Comparison of ENCODE assay signal across 8 cellular contexts in genomic region chr15:44713006-44713966, GRCh38. TPM values are rescaled to one million over a fixed set of nuclear protein-coding genes. Genes with fewer than 3 reads are reported as not detected.
DNase-seq lines count a peak whose midpoint lies in the region; ATAC-seq and TF ChIP-seq lines count a peak whose summit lies in the region.

No MANE protein-coding gene starts in this region.

- H3K4me1 Mint-ChIP-seq in activated T-helper 2 cell treated with anti-CD3 and anti-CD28 coated beads, Interferon-gamma antibody, Interleukin-2, Interleukin-4, amounts not matched to agents 10 μg/mL and 5 μg/mL and 100 μg/mL, durations not matched to agents 14 hours and 24 hours and 36 hours (ENCODE audit: low read depth), result peaks cover 58% of the 10 kb centered on the region

- H3K4me1 ChIP-seq in MM.1S (ENCODE audit: low read length) (peaks cover 56% of the 10 kb centered on the region), thyroid gland (peaks cover 0 to 17% of the 10 kb centered on the region in 2 donors)

- H3K27me3 ChIP-seq in MM.1S (replicated peaks; ENCODE audit: insufficient read depth, low read length) (no peaks in the 10 kb centered on the region), thyroid gland (no peaks in the 10 kb centered on the region)

- no peak for ATAC-seq in omental fat pad (ENCODE audit: low FRiP score)

- H3K9me3 ChIP-seq in MM.1S (replicated peaks; ENCODE audit: insufficient read depth, low read length) (no peaks in the 10 kb centered on the region), thyroid gland (no peaks in the 10 kb centered on the region)

- DNase-seq in DMS53 (lab: John Stamatoyannopoulos, UW) (peak; percentile 58), DMS53 treated with DMSO at 0.1 percent for 48 hours (lab: John Stamatoyannopoulos, UW; ENCODE audit: unreplicated experiment) (no peak), MM.1S (peak; percentile 18), kidney tubule cell (ENCODE audit: low spot score) (peak; percentile 44), thyroid gland (no peak), omental fat pad (ENCODE audit: low spot score) (no peak), cerebellar nuclear complex (lab: John Stamatoyannopoulos, UW) (no peak)
- peak; percentile 8 for DNase-seq in activated T-helper 2 cell treated with anti-CD3 and anti-CD28 coated beads, Interferon-gamma antibody, Interleukin-2, Interleukin-4, amounts not matched to agents 10 μg/mL and 5 μg/mL and 100 μg/mL, durations not matched to agents 14 hours and 24 hours and 36 hours (ENCODE audit: low spot score)

- peak overlapping the region; percentile 97; the same call in 1 of the 2 replicates for H3K27ac ChIP-seq in MM.1S (ENCODE audit: low read length)
- H3K27ac ChIP-seq in thyroid gland, result peak overlapping the region; percentile 98 to 100 (median 99)

- TF ChIP-seq CTCF in MM.1S (IDR thresholded peaks at IDR 0.05; ENCODE audit: low read length), result peak; percentile 41
- TF ChIP-seq CTCF in thyroid gland (IDR thresholded peaks at IDR 0.05), result peak in 3 of 6 experiments; percentile 6 to 35 (median 9)
- no peak for TF ChIP-seq CTCF in omental fat pad (IDR thresholded peaks at IDR 0.05)

- intact Hi-C loops in activated T-helper 2 cell treated with anti-CD3 and anti-CD28 coated beads, Interferon-gamma antibody, Interleukin-2, Interleukin-4, amounts not matched to agents 10 μg/mL and 5 μg/mL and 100 μg/mL, durations not matched to agents 14 hours and 24 hours and 36 hours (cut with micrococcal nuclease), result loop anchor here (2.0 to 5.0 kb wide), 2 partner anchors 24 to 176 kb away; partner anchors contain the start of genes EIF3J and TRIM69
- intact Hi-C loops in thyroid gland (cut with DNase I), result no loop called here

- H3K27ac Mint-ChIP-seq in activated T-helper 2 cell treated with anti-CD3 and anti-CD28 coated beads, Interferon-gamma antibody, Interleukin-2, Interleukin-4, amounts not matched to agents 10 μg/mL and 5 μg/mL and 100 μg/mL, durations not matched to agents 14 hours and 24 hours and 36 hours, result peak overlapping the region; percentile 99

- H3K79me2 ChIP-seq in MM.1S (ENCODE audit: low read length), result peaks cover 60% of the 10 kb centered on the region

- 65 to 77% methylated on average over 5 of the region's 5 CpGs for WGBS in thyroid gland, 2 donors

- no peaks in the 10 kb centered on the region for H3K9me3 Mint-ChIP-seq in activated T-helper 2 cell treated with anti-CD3 and anti-CD28 coated beads, Interferon-gamma antibody, Interleukin-2, Interleukin-4, amounts not matched to agents 10 μg/mL and 5 μg/mL and 100 μg/mL, durations not matched to agents 14 hours and 24 hours and 36 hours

- peak overlapping the region; percentile 98 for H3K4me3 Mint-ChIP-seq in activated T-helper 2 cell treated with anti-CD3 and anti-CD28 coated beads, Interferon-gamma antibody, Interleukin-2, Interleukin-4, amounts not matched to agents 10 μg/mL and 5 μg/mL and 100 μg/mL, durations not matched to agents 14 hours and 24 hours and 36 hours (ENCODE audit: low read depth)

- H3K4me2 ChIP-seq in MM.1S (ENCODE audit: low read depth, low read length), result peak overlapping the region; percentile 75

- no peaks in the 10 kb centered on the region for H3K27me3 Mint-ChIP-seq in activated T-helper 2 cell treated with anti-CD3 and anti-CD28 coated beads, Interferon-gamma antibody, Interleukin-2, Interleukin-4, amounts not matched to agents 10 μg/mL and 5 μg/mL and 100 μg/mL, durations not matched to agents 14 hours and 24 hours and 36 hours (ENCODE audit: low read depth)

- TF ChIP-seq POLR2A in thyroid gland (IDR thresholded peaks at IDR 0.05), result no peak

- H3K36me3 ChIP-seq in MM.1S (replicated peaks; ENCODE audit: insufficient read depth, low read length) (peaks cover 32% of the 10 kb centered on the region), thyroid gland (peaks cover 29 to 32% of the 10 kb centered on the region in 2 donors)

- peaks cover 44% of the 10 kb centered on the region for H4K20me1 ChIP-seq in MM.1S (ENCODE audit: insufficient read depth, low read length)

- peak overlapping the region; percentile 97; the same call in 1 of the 2 replicates for H3K9ac ChIP-seq in MM.1S (ENCODE audit: low read length)

- peaks cover 66% of the 10 kb centered on the region for H3F3A ChIP-seq in MM.1S (ENCODE audit: insufficient read depth, low read length)

- peak overlapping the region; percentile 97 for H3K4me3 ChIP-seq in MM.1S (ENCODE audit: low read length)
- H3K4me3 ChIP-seq in thyroid gland (replicated peaks in 1 of 3), result peak overlapping the region in 2 of 3 donors; percentile 83 to 98

- peaks cover 87% of the 10 kb centered on the region for H3K36me3 Mint-ChIP-seq in activated T-helper 2 cell treated with anti-CD3 and anti-CD28 coated beads, Interferon-gamma antibody, Interleukin-2, Interleukin-4, amounts not matched to agents 10 μg/mL and 5 μg/mL and 100 μg/mL, durations not matched to agents 14 hours and 24 hours and 36 hours (ENCODE audit: low read depth)

- no peaks in the 10 kb centered on the region for H3K9me2 ChIP-seq in MM.1S (replicated peaks; ENCODE audit: insufficient read depth, low read length)

- H2AFZ ChIP-seq in MM.1S (ENCODE audit: low read length), result no peak overlapping the region

RNA-seq across cellular contexts. Expression of gene B2M, which starts 2.0 kb away (rescaled TPM):
- 4,961 and 5,148 TPM in 2 replicates for total RNA-seq in activated T-helper 2 cell treated with anti-CD3 and anti-CD28 coated beads, Interferon-gamma antibody, Interleukin-2, Interleukin-4, amounts not matched to agents 10 μg/mL and 5 μg/mL and 100 μg/mL, durations not matched to agents 14 hours and 24 hours and 36 hours
- total RNA-seq in thyroid gland (1,000 to 10,000 TPM; 2,538 to 3,855 (median 2,897) TPM), omental fat pad (1,000 to 10,000 TPM; 3,373 to 5,667 (median 4,138) TPM)

RNA-seq across cellular contexts. Expression of gene PATL2, which starts 2.2 kb away (rescaled TPM):
- total RNA-seq in activated T-helper 2 cell treated with anti-CD3 and anti-CD28 coated beads, Interferon-gamma antibody, Interleukin-2, Interleukin-4, amounts not matched to agents 10 μg/mL and 5 μg/mL and 100 μg/mL, durations not matched to agents 14 hours and 24 hours and 36 hours, result 15.3 and 16.9 TPM in 2 replicates
- total RNA-seq in thyroid gland (1 to 10 TPM in 3 of 4 donors, under 1 TPM in 1; 0.22 to 3.8 (median 1.7) TPM), omental fat pad (1 to 10 TPM; 1.0 to 5.4 (median 2.1) TPM)

RNA-seq across cellular contexts. Expression of gene TRIM69, which starts 23.0 kb away (rescaled TPM):
- 70.8 and 75.1 TPM in 2 replicates for total RNA-seq in activated T-helper 2 cell treated with anti-CD3 and anti-CD28 coated beads, Interferon-gamma antibody, Interleukin-2, Interleukin-4, amounts not matched to agents 10 μg/mL and 5 μg/mL and 100 μg/mL, durations not matched to agents 14 hours and 24 hours and 36 hours
- 10 to 100 TPM; 13.3 to 23.6 (median 15.9) TPM for total RNA-seq in thyroid gland
- total RNA-seq in omental fat pad, result 10 to 100 TPM; 11.9 to 31.1 (median 16.3) TPM

RNA-seq across cellular contexts. Expression of gene SPG11, which starts 49.8 kb away (rescaled TPM):
- 71.2 and 75.8 TPM in 2 replicates for total RNA-seq in activated T-helper 2 cell treated with anti-CD3 and anti-CD28 coated beads, Interferon-gamma antibody, Interleukin-2, Interleukin-4, amounts not matched to agents 10 μg/mL and 5 μg/mL and 100 μg/mL, durations not matched to agents 14 hours and 24 hours and 36 hours
- 100 to 1,000 TPM; 123 to 182 (median 168) TPM for total RNA-seq in thyroid gland
- 100 to 1,000 TPM in 1 of 4 donors, 10 to 100 TPM in 3; 57.8 to 115 (median 63.3) TPM for total RNA-seq in omental fat pad

Comparison
In these comparisons a context has a peak if more than half of its experiments do, and no peak if none do; other contexts are left out.
1. DNase-seq: peak in DMS53 (single experiment), MM.1S (single experiment), activated T-helper 2 cell treated with anti-CD3 and anti-CD28 coated beads, Interferon-gamma antibody, Interleukin-2, Interleukin-4, amounts not matched to agents 10 μg/mL and 5 μg/mL and 100 μg/mL, durations not matched to agents 14 hours and 24 hours and 36 hours (single experiment) and kidney tubule cell (single experiment); none in DMS53 treated with DMSO at 0.1 percent for 48 hours (single experiment), thyroid gland (0 of 2), omental fat pad (single experiment) and cerebellar nuclear complex (0 of 2).